9 cellular contexts compared by ENCODE assay signal in genomic region chr4:39638358-39639239, GRCh38. TPM values are rescaled to one million over a fixed set of nuclear protein-coding genes. Genes with fewer than 3 reads are reported as not detected.
DNase-seq lines count a peak whose midpoint lies in the region; ATAC-seq, FAIRE-seq and TF ChIP-seq lines count a peak whose summit lies in the region.
"Had no signal": no experiment of that assay in that cellular context is flagged by ENCODE, and none has a peak within 500 bp of the region (broad histone marks: within the 10 kb centered on the region; RNA-seq: fewer than 3 reads in every experiment).

TSS of gene SMIM14 (minus strand) at chr4:39638865. CDS start at chr4:39605145, 33,720 bp downstream.

- CTCF ChIA-PET in BJ (lab: Yijun Ruan, JAX) = interaction anchor here (0.6 to 2.8 kb wide), 7 partner anchors 21 to 340 kb away, joined by 3 to 12 read pairs (median 4); partner anchors contain the start of gene PDS5A
- CTCF ChIA-PET in activated CD4-positive, alpha-beta T cell treated with anti-CD3 and anti-CD28 coated beads, Interleukin-2, amount 10 ng/mL, durations not matched to agents 7 days and 5 days (lab: Charles Lee) = interaction anchor here (0.9 to 1.8 kb wide), 5 partner anchors 9 to 340 kb away, joined by 3 to 6 read pairs (median 4); partner anchors contain the start of gene UGDH

- H3K27me3 Mint-ChIP-seq in activated CD4-positive, alpha-beta T cell treated with anti-CD3 and anti-CD28 coated beads, Interleukin-2, amount 10 ng/mL, durations not matched to agents 7 days and 5 days = peaks cover 2% of the 10 kb centered on the region

- POLR2A ChIA-PET in BJ (lab: Charles Lee) = interaction anchor here (0.6 to 1.3 kb wide), 3 partner anchors 111 to 453 kb away, joined by 3 to 8 read pairs (median 7); partner anchors contain the start of gene UGDH
- POLR2A ChIA-PET in activated CD4-positive, alpha-beta T cell treated with anti-CD3 and anti-CD28 coated beads, Interleukin-2, amount 10 ng/mL, durations not matched to agents 7 days and 5 days (lab: Charles Lee) = interaction anchor here (0.6 to 0.9 kb wide), 2 partner anchors 38 to 419 kb away, joined by 3 read pairs; no protein-coding TSS in a partner anchor

- H3K4me1 Mint-ChIP-seq in activated CD4-positive, alpha-beta T cell treated with anti-CD3 and anti-CD28 coated beads, Interleukin-2, amount 10 ng/mL, durations not matched to agents 7 days and 5 days = peaks cover 38% of the 10 kb centered on the region

- H3K36me3 ChIP-seq in BJ (ENCODE audit: control insufficient read depth, insufficient read depth, low read length) = no peaks in the 10 kb centered on the region

- H3K27ac Mint-ChIP-seq in activated CD4-positive, alpha-beta T cell treated with anti-CD3 and anti-CD28 coated beads, Interleukin-2, amount 10 ng/mL, durations not matched to agents 7 days and 5 days = peak within 1 kb of the TSS; percentile 92

- H3K9me3 Mint-ChIP-seq in activated CD4-positive, alpha-beta T cell treated with anti-CD3 and anti-CD28 coated beads, Interleukin-2, amount 10 ng/mL, durations not matched to agents 7 days and 5 days = no peaks in the 10 kb centered on the region

- no peak for TF ChIP-seq CTCF in BJ (IDR thresholded peaks at IDR 0.05; ENCODE audit: insufficient read depth, low read depth, low read length)
- no peak for TF ChIP-seq CTCF in coronary artery (IDR thresholded peaks at IDR 0.05)

- DNase-seq in BJ (ENCODE audit: low read depth) (peak; percentile 90), GM19239 (ENCODE audit: insufficient read length, low spot score) (peak; percentile 62), NCI-H524 treated with DMSO at 0.1 percent for 48 hours (lab: John Stamatoyannopoulos, UW) (peak; percentile 82), coronary artery (ENCODE audit: low spot score) (peak; percentile 99), left kidney (ENCODE audit: low read depth, low spot score) (peak; percentile 99)
- peak; percentile 89 for DNase-seq in activated CD4-positive, alpha-beta T cell treated with anti-CD3 and anti-CD28 coated beads, Interleukin-2, amount 10 ng/mL, durations not matched to agents 7 days and 5 days
- peak; percentile 88 for DNase-seq in stimulated activated CD4-positive, alpha-beta T cell treated with anti-CD3 and anti-CD28 coated beads, Interleukin-1b, Interleukin-23, amount 100 ng/mL, for 48 hours

- H3K27ac ChIP-seq in coronary artery = peak within 1 kb of the TSS; percentile 92 to 100

- FAIRE-seq in GM19239 (lab: Jason Lieb, UNC) = peak; percentile 97
- FAIRE-seq: islet of Langerhans had no signal

- peak; percentile 84 for ATAC-seq in HG03442 (IDR thresholded peaks at IDR 0.05; ENCODE audit: unreplicated experiment)

- no peaks in the 10 kb centered on the region for H3K27me3 ChIP-seq in BJ (ENCODE audit: control insufficient read depth, insufficient read depth, low read length)

- H3K4me3 Mint-ChIP-seq in activated CD4-positive, alpha-beta T cell treated with anti-CD3 and anti-CD28 coated beads, Interleukin-2, amount 10 ng/mL, durations not matched to agents 7 days and 5 days = peak within 1 kb of the TSS; percentile 91

- H3K36me3 Mint-ChIP-seq in activated CD4-positive, alpha-beta T cell treated with anti-CD3 and anti-CD28 coated beads, Interleukin-2, amount 10 ng/mL, durations not matched to agents 7 days and 5 days (ENCODE audit: low read depth) = no peaks in the 10 kb centered on the region

- H3K4me3 ChIP-seq in BJ (ENCODE audit: low read depth, low read length) (peak within 1 kb of the TSS; percentile 94), coronary artery (peak within 1 kb of the TSS; percentile 97)

RNA-seq across cellular contexts. Expression of gene SMIM14, which starts in this region (rescaled TPM):
- 25.4 and 41.9 TPM in 2 replicates for polyA plus RNA-seq in BJ (2011; rRNA removed)
- polyA minus RNA-seq in BJ (2011; rRNA and poly(A)+ RNA removed) = 23.0 and 24.0 TPM in 2 replicates
- 1 to 10 TPM; 4.4 to 5.2 TPM for total RNA-seq in activated CD4-positive, alpha-beta T cell treated with anti-CD3 and anti-CD28 coated beads, Interleukin-2, amount 10 ng/mL, durations not matched to agents 7 days and 5 days

Comparison
In these comparisons a context has a peak if more than half of its experiments do, and no peak if none do; other contexts are left out.
1. Peak in every context shown above with its lines: DNase-seq, ATAC-seq, H3K4me3 ChIP-seq and H3K27ac ChIP-seq.